2 cellular contexts compared by ENCODE assay signal in the genomic region with DNA sequence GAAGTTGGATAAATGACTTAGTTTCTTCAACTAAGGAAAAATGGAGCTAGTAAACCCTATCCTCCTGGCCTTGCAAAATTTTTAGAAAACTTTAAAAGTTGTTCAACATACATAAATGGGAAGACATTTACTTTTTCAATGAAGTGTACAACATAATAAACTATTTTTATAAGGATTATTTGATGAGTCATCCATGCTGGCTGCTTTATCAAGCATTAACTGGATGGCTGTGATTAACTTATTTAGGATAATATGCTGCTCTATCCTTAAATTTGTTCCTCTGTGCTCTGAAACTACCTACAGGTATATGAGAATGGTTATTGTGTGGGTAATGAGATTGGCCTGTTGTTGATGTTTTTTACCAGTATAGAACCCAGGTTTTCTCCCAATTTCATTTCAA.
TF ChIP-seq lines count a peak whose summit lies in the region.

No MANE protein-coding gene starts in this region.

TF ChIP-seq in A549, 52 proteins besides CTCF, POLR2A, EP300 and RAD21:
- TF ChIP-seq FOSL2 (IDR thresholded peaks at IDR 0.05) = no peak
- peak; percentile 51 for TF ChIP-seq FOSL2 (CRISPR knock-in tag; IDR thresholded peaks at IDR 0.05)
- TF ChIP-seq, protein P1, sequence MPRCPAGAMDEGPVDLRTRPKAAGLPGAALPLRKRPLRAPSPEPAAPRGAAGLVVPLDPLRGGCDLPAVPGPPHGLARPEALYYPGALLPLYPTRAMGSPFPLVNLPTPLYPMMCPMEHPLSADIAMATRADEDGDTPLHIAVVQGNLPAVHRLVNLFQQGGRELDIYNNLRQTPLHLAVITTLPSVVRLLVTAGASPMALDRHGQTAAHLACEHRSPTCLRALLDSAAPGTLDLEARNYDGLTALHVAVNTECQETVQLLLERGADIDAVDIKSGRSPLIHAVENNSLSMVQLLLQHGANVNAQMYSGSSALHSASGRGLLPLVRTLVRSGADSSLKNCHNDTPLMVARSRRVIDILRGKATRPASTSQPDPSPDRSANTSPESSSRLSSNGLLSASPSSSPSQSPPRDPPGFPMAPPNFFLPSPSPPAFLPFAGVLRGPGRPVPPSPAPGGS (IDR thresholded peaks at IDR 0.05) = no peak
- TF ChIP-seq ZSCAN20 (CRISPR knock-in tag; IDR thresholded peaks at IDR 0.05) = no peak
- TF ChIP-seq NFE2L2 (conservative IDR thresholded peaks at IDR 0.05; ENCODE audit: low read length) = peak; percentile 77
- TF ChIP-seq, protein P2, sequence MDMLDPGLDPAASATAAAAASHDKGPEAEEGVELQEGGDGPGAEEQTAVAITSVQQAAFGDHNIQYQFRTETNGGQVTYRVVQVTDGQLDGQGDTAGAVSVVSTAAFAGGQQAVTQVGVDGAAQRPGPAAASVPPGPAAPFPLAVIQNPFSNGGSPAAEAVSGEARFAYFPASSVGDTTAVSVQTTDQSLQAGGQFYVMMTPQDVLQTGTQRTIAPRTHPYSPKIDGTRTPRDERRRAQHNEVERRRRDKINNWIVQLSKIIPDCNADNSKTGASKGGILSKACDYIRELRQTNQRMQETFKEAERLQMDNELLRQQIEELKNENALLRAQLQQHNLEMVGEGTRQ (IDR thresholded peaks at IDR 0.05) = no peak
- TF ChIP-seq MAFK (IDR thresholded peaks at IDR 0.05; ENCODE audit: partially characterized antibody) = peak; percentile 37
- TF ChIP-seq GATA3 (IDR thresholded peaks at IDR 0.05; ENCODE audit: borderline replicate concordance) = no peak
TF ChIP-seq in A549: peak in this region for 3.

TF ChIP-seq in K562, 482 proteins besides CTCF, POLR2A, EP300 and RAD21:
- no peak for TF ChIP-seq FIP1L1 (IDR thresholded peaks at IDR 0.05; ENCODE audit: low read depth, low read length, poor library complexity, severe bottlenecking)
- TF ChIP-seq MAFF (IDR thresholded peaks at IDR 0.05; ENCODE audit: low read length) = peak; percentile 18; the same call in 1 of the 2 replicates
TF ChIP-seq in K562: peak in this region for 1.
